1 cellular context compared by ENCODE assay signal in the genomic region with DNA sequence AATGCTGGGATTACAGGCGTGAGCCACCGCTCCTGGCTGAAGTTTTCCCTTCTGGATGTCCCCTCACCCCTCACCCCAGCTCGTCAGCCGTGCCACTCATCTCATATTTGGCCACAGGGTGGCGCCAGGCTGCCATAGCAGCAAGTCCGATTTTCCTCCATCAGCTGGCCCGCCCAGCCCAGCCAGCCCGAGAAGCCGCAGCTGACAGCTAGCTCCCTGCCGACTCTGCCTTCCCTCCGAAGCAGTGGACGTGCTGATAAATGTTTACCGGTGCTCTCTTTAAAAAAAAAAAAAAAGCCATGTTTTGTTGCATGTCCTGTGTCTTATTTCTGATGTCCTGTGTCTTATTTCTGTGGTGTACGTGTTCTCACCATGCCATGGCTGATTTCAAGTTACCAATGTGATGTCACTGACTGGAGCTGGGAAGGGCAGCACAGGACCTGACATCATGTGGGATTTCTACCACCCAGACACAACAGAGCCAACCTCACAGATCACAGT.
TF ChIP-seq lines count a peak whose summit lies in the region.

No MANE protein-coding gene starts in this region.

TF ChIP-seq in K562, 482 proteins besides CTCF, POLR2A, EP300 and RAD21 (continued from another document and continues in another):
- TF ChIP-seq PTRF (tag; IDR thresholded peaks at IDR 0.05) (no peak), ZC3H4 (CRISPR knock-in tag; IDR thresholded peaks at IDR 0.05; ENCODE audit: borderline replicate concordance) (no peak), TSC22D4 (tag; IDR thresholded peaks at IDR 0.05) (no peak), ZNF507 (tag; conservative IDR thresholded peaks at IDR 0.05) (no peak), TARDBP (IDR thresholded peaks at IDR 0.05) (no peak), ZNF445 (CRISPR knock-in tag; IDR thresholded peaks at IDR 0.05; ENCODE audit: low read depth) (no peak), L3MBTL2 (IDR thresholded peaks at IDR 0.05) (no peak), PYGO2 (tag; IDR thresholded peaks at IDR 0.05) (no peak), KDM4B (IDR thresholded peaks at IDR 0.05; ENCODE audit: borderline replicate concordance in 2 of 2, low read depth in 1 of 2) (no peak), ZBTB7A (IDR thresholded peaks at IDR 0.05; ENCODE audit: borderline replicate concordance, control insufficient read depth, low read depth, low read length) (no peak), ZNF609 (CRISPR knock-in tag; IDR thresholded peaks at IDR 0.05; ENCODE audit: borderline replicate concordance) (no peak), CCAR2 (IDR thresholded peaks at IDR 0.05; ENCODE audit: low read depth, low read length) (no peak), ZNF197 (CRISPR knock-in tag; IDR thresholded peaks at IDR 0.05; ENCODE audit: low read depth) (no peak), TBL1XR1 (IDR thresholded peaks at IDR 0.05; ENCODE audit: low read length in 2 of 2) (no peak), TFAP4 (CRISPR knock-in tag; IDR thresholded peaks at IDR 0.05; ENCODE audit: borderline replicate concordance) (peak; percentile 99), E2F3 (CRISPR knock-in tag; IDR thresholded peaks at IDR 0.05) (no peak), THRAP3 (IDR thresholded peaks at IDR 0.05; ENCODE audit: borderline replicate concordance) (no peak), FOXP4 (CRISPR knock-in tag; IDR thresholded peaks at IDR 0.05; ENCODE audit: borderline replicate concordance) (no peak), KLF6 (CRISPR knock-in tag; IDR thresholded peaks at IDR 0.05; ENCODE audit: borderline replicate concordance) (no peak), PRPF4 (IDR thresholded peaks at IDR 0.05; ENCODE audit: insufficient read depth, low read depth, low read length, poor library complexity, severe bottlenecking) (no peak), SMAD1 (IDR thresholded peaks at IDR 0.05; ENCODE audit: low read depth, low read length, partially characterized antibody) (no peak), SMC3 (conservative IDR thresholded peaks at IDR 0.05; ENCODE audit: insufficient read depth, low read depth, low read length) (peak; percentile 88), FOXK2 (conservative IDR thresholded peaks at IDR 0.05 in 1 of 2, IDR thresholded peaks at IDR 0.05 in 1 of 2; ENCODE audit: low read depth in 2 of 2) (no peak), KDM2B (CRISPR knock-in tag; IDR thresholded peaks at IDR 0.05) (no peak), PCBP2 (IDR thresholded peaks at IDR 0.05; ENCODE audit: low read depth, low read length, poor library complexity, severe bottlenecking) (no peak), JUND (IDR thresholded peaks at IDR 0.05; ENCODE audit: borderline replicate concordance, low read depth, low read length) (peak; percentile 60; the same call in 1 of the 2 replicates), JUND (tag; IDR thresholded peaks at IDR 0.05; ENCODE audit: borderline replicate concordance, low read depth, low read length) (no peak; the same call in 2 of the 3 replicates), ILK (tag; IDR thresholded peaks at IDR 0.05; ENCODE audit: borderline replicate concordance, low read depth) (no peak), DMBX1 (CRISPR knock-in tag; IDR thresholded peaks at IDR 0.05; ENCODE audit: borderline replicate concordance) (no peak), CHD2 (IDR thresholded peaks at IDR 0.05; ENCODE audit: low read depth, low read length) (0 out of 2 replicates have a peak, but pooled peaks have one; percentile 15), RBM15 (IDR thresholded peaks at IDR 0.05; ENCODE audit: insufficient read depth, low read length) (no peak)
- TF ChIP-seq, protein P1, sequence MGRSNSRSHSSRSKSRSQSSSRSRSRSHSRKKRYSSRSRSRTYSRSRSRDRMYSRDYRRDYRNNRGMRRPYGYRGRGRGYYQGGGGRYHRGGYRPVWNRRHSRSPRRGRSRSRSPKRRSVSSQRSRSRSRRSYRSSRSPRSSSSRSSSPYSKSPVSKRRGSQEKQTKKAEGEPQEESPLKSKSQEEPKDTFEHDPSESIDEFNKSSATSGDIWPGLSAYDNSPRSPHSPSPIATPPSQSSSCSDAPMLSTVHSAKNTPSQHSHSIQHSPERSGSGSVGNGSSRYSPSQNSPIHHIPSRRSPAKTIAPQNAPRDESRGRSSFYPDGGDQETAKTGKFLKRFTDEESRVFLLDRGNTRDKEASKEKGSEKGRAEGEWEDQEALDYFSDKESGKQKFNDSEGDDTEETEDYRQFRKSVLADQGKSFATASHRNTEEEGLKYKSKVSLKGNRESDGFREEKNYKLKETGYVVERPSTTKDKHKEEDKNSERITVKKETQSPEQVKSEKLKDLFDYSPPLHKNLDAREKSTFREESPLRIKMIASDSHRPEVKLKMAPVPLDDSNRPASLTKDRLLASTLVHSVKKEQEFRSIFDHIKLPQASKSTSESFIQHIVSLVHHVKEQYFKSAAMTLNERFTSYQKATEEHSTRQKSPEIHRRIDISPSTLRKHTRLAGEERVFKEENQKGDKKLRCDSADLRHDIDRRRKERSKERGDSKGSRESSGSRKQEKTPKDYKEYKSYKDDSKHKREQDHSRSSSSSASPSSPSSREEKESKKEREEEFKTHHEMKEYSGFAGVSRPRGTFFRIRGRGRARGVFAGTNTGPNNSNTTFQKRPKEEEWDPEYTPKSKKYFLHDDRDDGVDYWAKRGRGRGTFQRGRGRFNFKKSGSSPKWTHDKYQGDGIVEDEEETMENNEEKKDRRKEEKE (IDR thresholded peaks at IDR 0.05; ENCODE audit: borderline replicate concordance in 1 of 2, control insufficient read depth in 1 of 2, low read depth in 2 of 2, low read length in 1 of 2): no peak
- TF ChIP-seq, protein P2, sequence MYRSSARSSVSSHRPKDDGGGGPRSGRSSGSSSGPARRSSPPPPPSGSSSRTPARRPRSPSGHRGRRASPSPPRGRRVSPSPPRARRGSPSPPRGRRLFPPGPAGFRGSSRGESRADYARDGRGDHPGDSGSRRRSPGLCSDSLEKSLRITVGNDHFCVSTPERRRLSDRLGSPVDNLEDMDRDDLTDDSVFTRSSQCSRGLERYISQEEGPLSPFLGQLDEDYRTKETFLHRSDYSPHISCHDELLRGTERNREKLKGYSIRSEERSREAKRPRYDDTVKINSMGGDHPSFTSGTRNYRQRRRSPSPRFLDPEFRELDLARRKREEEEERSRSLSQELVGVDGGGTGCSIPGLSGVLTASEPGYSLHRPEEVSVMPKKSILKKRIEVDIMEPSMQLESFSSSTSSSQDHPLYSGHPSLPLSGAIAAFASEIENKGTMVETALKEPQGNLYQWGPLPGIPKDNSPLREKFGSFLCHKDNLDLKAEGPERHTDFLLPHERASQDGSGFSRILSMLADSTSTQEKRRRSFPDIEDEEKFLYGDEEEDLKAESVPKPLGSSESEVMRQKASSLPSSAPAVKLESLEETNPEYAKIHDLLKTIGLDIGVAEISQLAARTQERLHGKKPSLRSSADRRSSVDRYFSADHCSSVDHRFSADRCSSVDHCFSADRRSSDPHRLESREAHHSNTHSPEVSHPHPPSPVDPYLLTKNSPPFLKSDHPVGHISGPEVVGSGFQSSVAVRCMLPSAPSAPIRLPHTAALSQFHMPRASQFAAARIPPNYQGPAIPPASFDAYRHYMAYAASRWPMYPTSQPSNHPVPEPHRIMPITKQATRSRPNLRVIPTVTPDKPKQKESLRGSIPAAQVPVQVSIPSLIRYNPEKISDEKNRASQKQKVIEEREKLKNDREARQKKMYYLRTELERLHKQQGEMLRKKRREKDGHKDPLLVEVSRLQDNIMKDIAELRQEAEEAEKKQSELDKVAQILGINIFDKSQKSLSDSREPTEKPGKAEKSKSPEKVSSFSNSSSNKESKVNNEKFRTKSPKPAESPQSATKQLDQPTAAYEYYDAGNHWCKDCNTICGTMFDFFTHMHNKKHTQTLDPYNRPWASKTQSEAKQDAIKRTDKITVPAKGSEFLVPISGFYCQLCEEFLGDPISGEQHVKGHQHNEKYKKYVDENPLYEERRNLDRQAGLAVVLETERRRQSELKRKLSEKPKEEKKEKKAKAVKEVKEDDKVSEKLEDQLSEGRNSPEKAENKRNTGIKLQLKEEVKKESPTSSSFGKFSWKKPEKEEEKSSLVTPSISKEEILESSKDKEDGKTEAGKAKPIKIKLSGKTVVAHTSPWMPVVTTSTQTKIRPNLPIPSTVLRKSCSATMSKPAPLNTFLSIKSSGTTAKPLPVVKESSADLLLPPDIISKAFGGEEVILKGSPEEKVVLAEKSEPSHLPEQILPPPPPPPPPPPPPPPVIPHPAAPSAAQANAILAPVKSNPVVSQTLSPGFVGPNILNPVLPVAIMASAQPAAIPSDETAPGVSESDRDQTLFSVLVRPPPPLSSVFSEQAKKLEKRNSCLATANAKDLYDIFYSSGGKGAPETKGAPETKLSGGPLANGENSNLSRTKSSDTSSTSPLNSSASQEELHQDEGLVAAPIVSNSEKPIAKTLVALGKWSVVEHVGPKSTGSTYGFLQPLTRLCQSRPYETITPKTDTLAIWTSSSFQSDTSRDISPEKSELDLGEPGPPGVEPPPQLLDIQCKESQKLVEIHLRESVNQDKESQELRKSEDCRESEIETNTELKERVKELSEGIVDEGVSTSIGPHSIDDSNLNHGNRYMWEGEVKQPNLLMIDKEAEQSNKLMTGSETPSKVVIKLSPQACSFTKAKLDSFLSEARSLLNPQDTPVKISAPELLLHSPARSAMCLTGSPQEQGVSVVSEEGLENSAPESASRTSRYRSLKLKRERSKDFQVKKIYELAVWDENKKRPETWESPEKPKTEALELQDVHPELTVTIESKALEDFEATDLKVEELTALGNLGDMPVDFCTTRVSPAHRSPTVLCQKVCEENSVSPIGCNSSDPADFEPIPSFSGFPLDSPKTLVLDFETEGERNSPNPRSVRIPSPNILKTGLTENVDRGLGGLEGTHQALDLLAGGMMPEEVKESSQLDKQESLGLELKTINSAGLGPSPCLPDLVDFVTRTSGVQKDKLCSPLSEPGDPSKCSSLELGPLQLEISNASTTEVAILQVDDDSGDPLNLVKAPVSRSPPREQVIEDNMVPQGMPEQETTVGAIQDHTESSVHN (IDR thresholded peaks at IDR 0.05; ENCODE audit: borderline replicate concordance in 1 of 2, low read depth in 1 of 2): no peak
- TF ChIP-seq, protein P3, sequence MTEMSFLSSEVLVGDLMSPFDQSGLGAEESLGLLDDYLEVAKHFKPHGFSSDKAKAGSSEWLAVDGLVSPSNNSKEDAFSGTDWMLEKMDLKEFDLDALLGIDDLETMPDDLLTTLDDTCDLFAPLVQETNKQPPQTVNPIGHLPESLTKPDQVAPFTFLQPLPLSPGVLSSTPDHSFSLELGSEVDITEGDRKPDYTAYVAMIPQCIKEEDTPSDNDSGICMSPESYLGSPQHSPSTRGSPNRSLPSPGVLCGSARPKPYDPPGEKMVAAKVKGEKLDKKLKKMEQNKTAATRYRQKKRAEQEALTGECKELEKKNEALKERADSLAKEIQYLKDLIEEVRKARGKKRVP (CRISPR knock-in tag; IDR thresholded peaks at IDR 0.05): no peak
- TF ChIP-seq, protein P4, sequence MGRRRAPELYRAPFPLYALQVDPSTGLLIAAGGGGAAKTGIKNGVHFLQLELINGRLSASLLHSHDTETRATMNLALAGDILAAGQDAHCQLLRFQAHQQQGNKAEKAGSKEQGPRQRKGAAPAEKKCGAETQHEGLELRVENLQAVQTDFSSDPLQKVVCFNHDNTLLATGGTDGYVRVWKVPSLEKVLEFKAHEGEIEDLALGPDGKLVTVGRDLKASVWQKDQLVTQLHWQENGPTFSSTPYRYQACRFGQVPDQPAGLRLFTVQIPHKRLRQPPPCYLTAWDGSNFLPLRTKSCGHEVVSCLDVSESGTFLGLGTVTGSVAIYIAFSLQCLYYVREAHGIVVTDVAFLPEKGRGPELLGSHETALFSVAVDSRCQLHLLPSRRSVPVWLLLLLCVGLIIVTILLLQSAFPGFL (CRISPR knock-in tag; IDR thresholded peaks at IDR 0.05): no peak
